ENCODE assay signal across 27 cellular contexts in the genomic region with DNA sequence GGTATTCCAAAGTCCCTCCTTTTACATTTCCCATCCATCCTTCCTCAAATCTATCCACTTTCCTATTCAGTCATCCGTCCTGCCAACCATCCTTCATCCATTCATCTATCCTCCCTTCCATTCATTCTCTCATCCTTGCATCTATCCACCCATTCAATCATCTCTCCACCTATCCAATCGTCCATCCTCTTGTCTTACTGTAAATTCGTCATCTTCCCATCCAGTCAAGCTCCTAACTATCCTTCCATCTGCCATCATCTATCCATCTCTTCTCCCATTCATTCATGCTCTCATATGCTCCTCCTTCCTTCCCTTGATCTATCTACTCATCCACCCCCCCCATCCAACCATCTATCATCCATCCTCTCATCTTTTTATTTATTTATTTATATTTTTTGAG. TPM values are rescaled to one million over a fixed set of nuclear protein-coding genes. Genes with fewer than 3 reads are reported as not detected.
DNase-seq lines count a peak whose midpoint lies in the region; ATAC-seq and TF ChIP-seq lines count a peak whose summit lies in the region.
"Had no signal": no experiment of that assay in that cellular context is flagged by ENCODE, and none has a peak within 500 bp of the region (broad histone marks: within the 10 kb centered on the region; RNA-seq: fewer than 3 reads in every experiment).

No MANE protein-coding gene starts in this region.

- H3K27ac Mint-ChIP-seq in T-helper 1 cell treated with Interleukin-12 subunit alpha and Interleukin-12 subunit beta and Interleukin-4 antibody, amounts not matched to agents 30 μg/mL and 1 μg/mL, for 36 hours: peak overlapping the region; percentile 6
- H3K27ac Mint-ChIP-seq in activated naive CD8-positive, alpha-beta T cell treated with anti-CD3 and anti-CD28 coated beads, Interleukin-2, amount 10 ng/mL, durations not matched to agents 7 days and 5 days: peak overlapping the region; percentile 8
- no peak overlapping the region for H3K27ac Mint-ChIP-seq in activated naive CD8-positive, alpha-beta T cell treated with anti-CD3 and anti-CD28 coated beads for 36 hours
- peak overlapping the region; percentile 45 for H3K27ac Mint-ChIP-seq in activated T-helper 1 cell treated with anti-CD3 and anti-CD28 coated beads, Interleukin-12 subunit alpha, Interleukin-12 subunit beta, Interleukin-2, Interleukin-4 antibody, amounts not matched to agents 30 ng/mL and 10 ng/mL and 1 ng/mL, durations not matched to agents 14 hours and 24 hours and 36 hours
- no peak overlapping the region for H3K27ac Mint-ChIP-seq in endothelial cell (ENCODE audit: unreplicated experiment)
- H3K27ac Mint-ChIP-seq: HFFc6 had no signal

- H3K4me3 Mint-ChIP-seq in T-helper 1 cell treated with Interleukin-12 subunit alpha and Interleukin-12 subunit beta and Interleukin-4 antibody, amounts not matched to agents 30 μg/mL and 1 μg/mL, for 36 hours: no peak overlapping the region
- no peak overlapping the region for H3K4me3 Mint-ChIP-seq in activated naive CD8-positive, alpha-beta T cell treated with anti-CD3 and anti-CD28 coated beads, Interleukin-2, amount 10 ng/mL, durations not matched to agents 7 days and 5 days
- no peak overlapping the region for H3K4me3 Mint-ChIP-seq in activated naive CD8-positive, alpha-beta T cell treated with anti-CD3 and anti-CD28 coated beads for 36 hours
- H3K4me3 Mint-ChIP-seq in activated T-helper 1 cell treated with anti-CD3 and anti-CD28 coated beads, Interleukin-12 subunit alpha, Interleukin-12 subunit beta, Interleukin-2, Interleukin-4 antibody, amounts not matched to agents 30 ng/mL and 10 ng/mL and 1 ng/mL, durations not matched to agents 14 hours and 24 hours and 36 hours: no peak overlapping the region
- H3K4me3 Mint-ChIP-seq in endothelial cell (ENCODE audit: unreplicated experiment): no peak overlapping the region
- H3K4me3 Mint-ChIP-seq: HFFc6 had no signal

- DNase-seq in T-helper 1 cell (no peak), AG20443 (ENCODE audit: low spot score) (no peak), NCI-H1417 treated with DMSO at 0.1 percent for 48 hours (lab: John Stamatoyannopoulos, UW) (no peak), endothelial cell (ENCODE audit: low spot score) (no peak)
- no peak for DNase-seq in activated naive CD8-positive, alpha-beta T cell treated with anti-CD3 and anti-CD28 coated beads, Interleukin-2, amount 10 ng/mL, durations not matched to agents 7 days and 5 days
- DNase-seq in activated naive CD8-positive, alpha-beta T cell treated with anti-CD3 and anti-CD28 coated beads for 36 hours: no peak
- no peak for DNase-seq in activated T-helper 1 cell treated with anti-CD3 and anti-CD28 coated beads, Interleukin-12 subunit alpha, Interleukin-12 subunit beta, Interleukin-2, Interleukin-4 antibody, amounts not matched to agents 30 ng/mL and 10 ng/mL and 1 ng/mL, durations not matched to agents 14 hours and 24 hours and 36 hours (ENCODE audit: low spot score)
- DNase-seq: COR-L47; H7; HFFc6; KBM-7; MV-4-11; NCI-H1105; NCI-H2029; NCI-H446 treated with DMSO at 0.1 percent for 48 hours; NCI-H526; NCI-H82; NK-92 treated with Interleukin-12 subunit alpha and Interleukin-12 subunit beta, amount 100 ng/mL, for 24 hours; PC-9; SJCRH30 had no signal

- intact Hi-C loops in activated T-helper 1 cell treated with anti-CD3 and anti-CD28 coated beads, Interleukin-12 subunit alpha, Interleukin-12 subunit beta, Interleukin-2, Interleukin-4 antibody, amounts not matched to agents 30 ng/mL and 10 ng/mL and 1 ng/mL, durations not matched to agents 14 hours and 24 hours and 36 hours (cut with micrococcal nuclease): loop anchor here (5.0 kb wide), 1 partner anchor 107 kb away; a partner anchor contains a TSS

- peaks cover 5% of the 10 kb centered on the region for H3K9me3 Mint-ChIP-seq in T-helper 1 cell treated with Interleukin-12 subunit alpha and Interleukin-12 subunit beta and Interleukin-4 antibody, amounts not matched to agents 30 μg/mL and 1 μg/mL, for 36 hours
- H3K9me3 Mint-ChIP-seq in activated naive CD8-positive, alpha-beta T cell treated with anti-CD3 and anti-CD28 coated beads, Interleukin-2, amount 10 ng/mL, durations not matched to agents 7 days and 5 days: peaks cover 3% of the 10 kb centered on the region
- H3K9me3 Mint-ChIP-seq in activated naive CD8-positive, alpha-beta T cell treated with anti-CD3 and anti-CD28 coated beads for 36 hours: no peaks in the 10 kb centered on the region
- no peaks in the 10 kb centered on the region for H3K9me3 Mint-ChIP-seq in activated T-helper 1 cell treated with anti-CD3 and anti-CD28 coated beads, Interleukin-12 subunit alpha, Interleukin-12 subunit beta, Interleukin-2, Interleukin-4 antibody, amounts not matched to agents 30 ng/mL and 10 ng/mL and 1 ng/mL, durations not matched to agents 14 hours and 24 hours and 36 hours
- H3K9me3 Mint-ChIP-seq in endothelial cell (ENCODE audit: unreplicated experiment): no peaks in the 10 kb centered on the region
- H3K9me3 Mint-ChIP-seq: HFFc6 had no signal

- ATAC-seq in activated naive CD8-positive, alpha-beta T cell treated with anti-CD3 and anti-CD28 coated beads, Interleukin-2, amount 10 ng/mL, durations not matched to agents 7 days and 5 days (ENCODE audit: low read depth): no peak
- ATAC-seq: Right ventricle myocardium inferior had no signal

- POLR2A ChIA-PET in activated naive CD8-positive, alpha-beta T cell treated with anti-CD3 and anti-CD28 coated beads, Interleukin-2, amount 10 ng/mL, durations not matched to agents 7 days and 5 days (lab: Charles Lee): interaction anchor here (0.7 to 7.4 kb wide), 3 partner anchors 22 to 105 kb away, joined by 3 to 89 read pairs (median 40); a partner anchor contains a TSS

- H3K27me3 Mint-ChIP-seq in T-helper 1 cell treated with Interleukin-12 subunit alpha and Interleukin-12 subunit beta and Interleukin-4 antibody, amounts not matched to agents 30 μg/mL and 1 μg/mL, for 36 hours (ENCODE audit: low read depth): peaks cover 4% of the 10 kb centered on the region
- H3K27me3 Mint-ChIP-seq in activated naive CD8-positive, alpha-beta T cell treated with anti-CD3 and anti-CD28 coated beads, Interleukin-2, amount 10 ng/mL, durations not matched to agents 7 days and 5 days: no peaks in the 10 kb centered on the region
- no peaks in the 10 kb centered on the region for H3K27me3 Mint-ChIP-seq in activated naive CD8-positive, alpha-beta T cell treated with anti-CD3 and anti-CD28 coated beads for 36 hours
- no peaks in the 10 kb centered on the region for H3K27me3 Mint-ChIP-seq in activated T-helper 1 cell treated with anti-CD3 and anti-CD28 coated beads, Interleukin-12 subunit alpha, Interleukin-12 subunit beta, Interleukin-2, Interleukin-4 antibody, amounts not matched to agents 30 ng/mL and 10 ng/mL and 1 ng/mL, durations not matched to agents 14 hours and 24 hours and 36 hours (ENCODE audit: insufficient read depth)
- peaks cover 4% of the 10 kb centered on the region for H3K27me3 Mint-ChIP-seq in endothelial cell (ENCODE audit: unreplicated experiment)

- H3K36me3 Mint-ChIP-seq in T-helper 1 cell treated with Interleukin-12 subunit alpha and Interleukin-12 subunit beta and Interleukin-4 antibody, amounts not matched to agents 30 μg/mL and 1 μg/mL, for 36 hours (ENCODE audit: low read depth): peaks cover 12% of the 10 kb centered on the region
- peaks cover 14% of the 10 kb centered on the region for H3K36me3 Mint-ChIP-seq in activated naive CD8-positive, alpha-beta T cell treated with anti-CD3 and anti-CD28 coated beads, Interleukin-2, amount 10 ng/mL, durations not matched to agents 7 days and 5 days
- H3K36me3 Mint-ChIP-seq in activated naive CD8-positive, alpha-beta T cell treated with anti-CD3 and anti-CD28 coated beads for 36 hours: no peaks in the 10 kb centered on the region
- peaks cover 2% of the 10 kb centered on the region for H3K36me3 Mint-ChIP-seq in activated T-helper 1 cell treated with anti-CD3 and anti-CD28 coated beads, Interleukin-12 subunit alpha, Interleukin-12 subunit beta, Interleukin-2, Interleukin-4 antibody, amounts not matched to agents 30 ng/mL and 10 ng/mL and 1 ng/mL, durations not matched to agents 14 hours and 24 hours and 36 hours (ENCODE audit: low read depth)
- no peaks in the 10 kb centered on the region for H3K36me3 Mint-ChIP-seq in endothelial cell (ENCODE audit: low read depth, unreplicated experiment)

- peaks cover 48% of the 10 kb centered on the region for H3K4me1 Mint-ChIP-seq in T-helper 1 cell treated with Interleukin-12 subunit alpha and Interleukin-12 subunit beta and Interleukin-4 antibody, amounts not matched to agents 30 μg/mL and 1 μg/mL, for 36 hours (ENCODE audit: low read depth)
- peaks cover 53% of the 10 kb centered on the region for H3K4me1 Mint-ChIP-seq in activated naive CD8-positive, alpha-beta T cell treated with anti-CD3 and anti-CD28 coated beads, Interleukin-2, amount 10 ng/mL, durations not matched to agents 7 days and 5 days
- H3K4me1 Mint-ChIP-seq in activated naive CD8-positive, alpha-beta T cell treated with anti-CD3 and anti-CD28 coated beads for 36 hours: peaks cover 21% of the 10 kb centered on the region
- peaks cover 61% of the 10 kb centered on the region for H3K4me1 Mint-ChIP-seq in activated T-helper 1 cell treated with anti-CD3 and anti-CD28 coated beads, Interleukin-12 subunit alpha, Interleukin-12 subunit beta, Interleukin-2, Interleukin-4 antibody, amounts not matched to agents 30 ng/mL and 10 ng/mL and 1 ng/mL, durations not matched to agents 14 hours and 24 hours and 36 hours (ENCODE audit: low read depth)
- no peaks in the 10 kb centered on the region for H3K4me1 Mint-ChIP-seq in endothelial cell (ENCODE audit: unreplicated experiment)

- TF ChIP-seq CTCF in endothelial cell (IDR thresholded peaks at IDR 0.05; ENCODE audit: unreplicated experiment): no peak

RNA-seq across cellular contexts. Expression of a gene that starts 5.0 kb away (rescaled TPM):
- under 1 TPM; 0.17 to 0.67 TPM for total RNA-seq in activated naive CD8-positive, alpha-beta T cell treated with anti-CD3 and anti-CD28 coated beads, Interleukin-2, amount 10 ng/mL, durations not matched to agents 7 days and 5 days
- not detected for total RNA-seq in activated naive CD8-positive, alpha-beta T cell treated with anti-CD3 and anti-CD28 coated beads for 36 hours
- total RNA-seq in activated T-helper 1 cell treated with anti-CD3 and anti-CD28 coated beads, Interleukin-12 subunit alpha, Interleukin-12 subunit beta, Interleukin-2, Interleukin-4 antibody, amounts not matched to agents 30 ng/mL and 10 ng/mL and 1 ng/mL, durations not matched to agents 14 hours and 24 hours and 36 hours: not detected in 2 replicates
- total RNA-seq in endothelial cell (ENCODE audit: unreplicated experiment): not detected
- total RNA-seq: G401, LHCN-M2, MCF 10A, Right ventricle myocardium inferior, SJCRH30 had no signal

RNA-seq across cellular contexts. Expression of a gene that starts 15.4 kb away (rescaled TPM):
- total RNA-seq in activated naive CD8-positive, alpha-beta T cell treated with anti-CD3 and anti-CD28 coated beads, Interleukin-2, amount 10 ng/mL, durations not matched to agents 7 days and 5 days: under 1 TPM; 0.74 to 0.94 TPM
- not detected for total RNA-seq in activated naive CD8-positive, alpha-beta T cell treated with anti-CD3 and anti-CD28 coated beads for 36 hours
- not detected in 2 replicates for total RNA-seq in activated T-helper 1 cell treated with anti-CD3 and anti-CD28 coated beads, Interleukin-12 subunit alpha, Interleukin-12 subunit beta, Interleukin-2, Interleukin-4 antibody, amounts not matched to agents 30 ng/mL and 10 ng/mL and 1 ng/mL, durations not matched to agents 14 hours and 24 hours and 36 hours
- total RNA-seq in endothelial cell (ENCODE audit: unreplicated experiment): not detected
- total RNA-seq: Daoy, G401, HFFc6, LHCN-M2, MCF 10A, PC-9, Right ventricle myocardium inferior, RPMI7951 had no signal

RNA-seq across cellular contexts. Expression of a gene that starts 19.4 kb away (rescaled TPM):
- 1 to 10 TPM; 1.6 to 2.0 TPM for total RNA-seq in activated naive CD8-positive, alpha-beta T cell treated with anti-CD3 and anti-CD28 coated beads, Interleukin-2, amount 10 ng/mL, durations not matched to agents 7 days and 5 days
- total RNA-seq in activated naive CD8-positive, alpha-beta T cell treated with anti-CD3 and anti-CD28 coated beads for 36 hours: 1 to 10 TPM; 3.1 to 3.2 TPM
- 3.4 and 3.6 TPM in 2 replicates for total RNA-seq in activated T-helper 1 cell treated with anti-CD3 and anti-CD28 coated beads, Interleukin-12 subunit alpha, Interleukin-12 subunit beta, Interleukin-2, Interleukin-4 antibody, amounts not matched to agents 30 ng/mL and 10 ng/mL and 1 ng/mL, durations not matched to agents 14 hours and 24 hours and 36 hours
- 0.69 TPM for total RNA-seq in endothelial cell (ENCODE audit: unreplicated experiment)
- total RNA-seq: Daoy, MCF 10A, RPMI7951 had no signal

RNA-seq across cellular contexts. Expression of a gene that starts 21.9 kb away (rescaled TPM):
- total RNA-seq in activated naive CD8-positive, alpha-beta T cell treated with anti-CD3 and anti-CD28 coated beads, Interleukin-2, amount 10 ng/mL, durations not matched to agents 7 days and 5 days: 100 to 1,000 TPM; 117 to 124 TPM
- 1 to 10 TPM; 4.5 to 4.8 TPM for total RNA-seq in activated naive CD8-positive, alpha-beta T cell treated with anti-CD3 and anti-CD28 coated beads for 36 hours
- 18.6 and 19.1 TPM in 2 replicates for total RNA-seq in activated T-helper 1 cell treated with anti-CD3 and anti-CD28 coated beads, Interleukin-12 subunit alpha, Interleukin-12 subunit beta, Interleukin-2, Interleukin-4 antibody, amounts not matched to agents 30 ng/mL and 10 ng/mL and 1 ng/mL, durations not matched to agents 14 hours and 24 hours and 36 hours
- total RNA-seq in endothelial cell (ENCODE audit: unreplicated experiment): 1.9 TPM

Comparison
In these comparisons a context has a peak if more than half of its experiments do, and no peak if none do; other contexts are left out.
1. H3K27ac Mint-ChIP-seq: peak in T-helper 1 cell treated with Interleukin-12 subunit alpha and Interleukin-12 subunit beta and Interleukin-4 antibody, amounts not matched to agents 30 μg/mL and 1 μg/mL, for 36 hours (single experiment), activated naive CD8-positive, alpha-beta T cell treated with anti-CD3 and anti-CD28 coated beads, Interleukin-2, amount 10 ng/mL, durations not matched to agents 7 days and 5 days (single experiment) and activated T-helper 1 cell treated with anti-CD3 and anti-CD28 coated beads, Interleukin-12 subunit alpha, Interleukin-12 subunit beta, Interleukin-2, Interleukin-4 antibody, amounts not matched to agents 30 ng/mL and 10 ng/mL and 1 ng/mL, durations not matched to agents 14 hours and 24 hours and 36 hours (single experiment); none in activated naive CD8-positive, alpha-beta T cell treated with anti-CD3 and anti-CD28 coated beads for 36 hours (single experiment) and endothelial cell (single experiment).